Comparison of ENCODE assay signal across 8 cellular contexts in genomic region chr21:25573409-25574206, GRCh38. TPM values are rescaled to one million over a fixed set of nuclear protein-coding genes. Genes with fewer than 3 reads are reported as not detected.
A peak's percentile ranks its signal among the peaks of the same experiment; 100 is the strongest.
DNase-seq lines count a peak whose midpoint lies in the region; ATAC-seq lines count a peak whose summit lies in the region.

No MANE protein-coding gene starts in this region.

- H3K27me3 Mint-ChIP-seq in CD4-positive, CD25-positive, alpha-beta regulatory T cell = no peaks in the 10 kb centered on the region

- peak; percentile 36 to 75 (median 58) for DNase-seq in CD4-positive, CD25-positive, alpha-beta regulatory T cell
- DNase-seq in LHCN-M2 (ENCODE audit: low read depth) (peak; percentile 90), fibroblast of peridontal ligament (ENCODE audit: extremely low read depth) (peak; percentile 82), iPS-NIHi7 (ENCODE audit: extremely low spot score) (no peak)
- DNase-seq in activated CD4-positive, alpha-beta T cell treated with anti-CD3 and anti-CD28 coated beads, Interleukin-2, amount 50 U/mL, for 4 hours = peak; percentile 76 to 80
- DNase-seq in stimulated activated CD4-positive, alpha-beta T cell treated with anti-CD3 and anti-CD28 coated beads, TNF-alpha, amount 100 ng/mL, for 24 hours (ENCODE audit: low read depth in 3 of 3) = peak in 2 of 3 experiments; percentile 71 to 80

- peaks cover 48% of the 10 kb centered on the region for H3K4me1 ChIP-seq in CD4-positive, CD25-positive, alpha-beta regulatory T cell (ENCODE audit: control insufficient read depth, insufficient read depth, low read length, poor library complexity, severe bottlenecking)

- H3K9me3 Mint-ChIP-seq in CD4-positive, CD25-positive, alpha-beta regulatory T cell = no peaks in the 10 kb centered on the region

- ATAC-seq in CD4-positive, CD25-positive, alpha-beta regulatory T cell (ENCODE audit: low read depth in 2 of 2) = peak; percentile 72 to 76
- ATAC-seq in GM19463 (IDR thresholded peaks at IDR 0.05; ENCODE audit: unreplicated experiment) (peak; percentile 17), GM21423 (IDR thresholded peaks at IDR 0.05; ENCODE audit: unreplicated experiment) (no peak)

- peaks cover 19% of the 10 kb centered on the region for H3K36me3 Mint-ChIP-seq in CD4-positive, CD25-positive, alpha-beta regulatory T cell

- H3K27me3 ChIP-seq in CD4-positive, CD25-positive, alpha-beta regulatory T cell (ENCODE audit: control insufficient read depth, insufficient read depth, low read length) = no peaks in the 10 kb centered on the region

- H3K4me1 Mint-ChIP-seq in CD4-positive, CD25-positive, alpha-beta regulatory T cell = peaks cover 48 to 85% (median 65%) of the 10 kb centered on the region in 4 donors

- no peaks in the 10 kb centered on the region for H3K9me3 ChIP-seq in CD4-positive, CD25-positive, alpha-beta regulatory T cell (ENCODE audit: control insufficient read depth in 2 of 2, low read length in 2 of 2)

- peak overlapping the region; percentile 81 to 92 (median 84) for H3K4me3 Mint-ChIP-seq in CD4-positive, CD25-positive, alpha-beta regulatory T cell

- no peaks in the 10 kb centered on the region for H3K36me3 ChIP-seq in CD4-positive, CD25-positive, alpha-beta regulatory T cell (ENCODE audit: control insufficient read depth, insufficient read depth, low read length)

- peak overlapping the region; percentile 87 for H3K27ac ChIP-seq in CD4-positive, CD25-positive, alpha-beta regulatory T cell (ENCODE audit: insufficient read depth, low read length, poor library complexity, severe bottlenecking)

- H3K27ac Mint-ChIP-seq in CD4-positive, CD25-positive, alpha-beta regulatory T cell = peak overlapping the region; percentile 67 to 97 (median 71)

- H3K4me3 ChIP-seq in CD4-positive, CD25-positive, alpha-beta regulatory T cell (ENCODE audit: low read depth, low read length) = peak overlapping the region; percentile 86

RNA-seq across cellular contexts. Expression of gene MRPL39, which starts 33.7 kb away (rescaled TPM):
- total RNA-seq in CD4-positive, CD25-positive, alpha-beta regulatory T cell = 13.2 TPM
- polyA plus RNA-seq in CD4-positive, CD25-positive, alpha-beta regulatory T cell = 10 to 100 TPM; 48.4 to 58.6 (median 54.2) TPM
- 34.6 and 35.0 TPM in 2 replicates for total RNA-seq in LHCN-M2 (2014; rRNA removed)
- polyA plus RNA-seq in LHCN-M2 (2012) = 26.8 TPM
